21 cellular contexts compared by ENCODE assay signal in the genomic region with DNA sequence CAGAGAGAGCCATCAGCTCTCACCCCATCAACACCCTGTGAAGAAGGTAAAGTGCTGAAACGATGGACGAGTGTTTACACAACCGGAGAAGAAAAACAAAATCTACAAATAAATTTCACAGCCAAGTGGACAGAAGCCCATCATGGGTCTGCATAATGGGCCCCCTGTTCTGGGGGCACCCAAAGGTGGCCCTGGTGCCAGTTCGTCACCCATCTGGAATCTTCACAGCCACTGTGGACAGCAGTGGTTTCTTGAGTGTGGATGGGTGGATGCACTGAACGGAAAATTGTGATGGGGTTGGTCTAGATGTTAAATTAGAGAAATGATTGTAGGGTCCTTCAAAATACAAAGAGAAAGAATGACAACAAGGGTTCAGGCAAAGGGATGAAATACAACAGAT. TPM values are rescaled to one million over a fixed set of nuclear protein-coding genes. Genes with fewer than 3 reads are reported as not detected.
DNase-seq lines count a peak whose midpoint lies in the region; ATAC-seq, FAIRE-seq and TF ChIP-seq lines count a peak whose summit lies in the region.
"Had no signal": no experiment of that assay in that cellular context is flagged by ENCODE, and none has a peak within 500 bp of the region (broad histone marks: within the 10 kb centered on the region; RNA-seq: fewer than 3 reads in every experiment).

No MANE protein-coding gene starts in this region.

- H2BK12ac ChIP-seq in mesenchymal stem cell (ENCODE audit: low read length in 2 of 2), result no peak overlapping the region

- POLR2A ChIA-PET in OCI-LY7 (lab: Charles Lee), result no interaction called here

- H3K14ac ChIP-seq in mesenchymal stem cell (ENCODE audit: low read length in 2 of 2), result no peak overlapping the region

- FAIRE-seq in pancreas (lab: Jason Lieb, UNC), result no peak
- FAIRE-seq: GM12891 had no signal

- no peaks in the 10 kb centered on the region for H3K79me2 ChIP-seq in OCI-LY7 (ENCODE audit: insufficient read depth, low read depth, low read length)

- H3K18ac ChIP-seq in mesenchymal stem cell (ENCODE audit: low read depth in 1 of 2, low read length in 2 of 2), result no peak overlapping the region

- no peaks in the 10 kb centered on the region for H4K20me1 ChIP-seq in OCI-LY7 (ENCODE audit: insufficient read depth, low read length)

- CTCF ChIA-PET in OCI-LY7 (lab: Charles Lee; ENCODE audit: unreplicated experiment), result no interaction called here

- H3K27me3 Mint-ChIP-seq in HFFc6 (ENCODE audit: insufficient read depth) (peaks cover 2% of the 10 kb centered on the region; the same call in 1 of the 2 replicates), progenitor cell of endocrine pancreas (peaks cover 11% of the 10 kb centered on the region)
- H3K27me3 Mint-ChIP-seq: CD4-positive, alpha-beta T cell; IgD-negative memory B cell had no signal

- H3K4me1 ChIP-seq in mesenchymal stem cell (ENCODE audit: control insufficient read depth, insufficient read depth, low read depth, low read length) (peaks cover 5% of the 10 kb centered on the region), OCI-LY7 (ENCODE audit: insufficient read depth, low read length, poor library complexity, severe bottlenecking) (peaks cover 3% of the 10 kb centered on the region), pancreas (no peaks in the 10 kb centered on the region)

- no peak overlapping the region for H4K91ac ChIP-seq in mesenchymal stem cell (ENCODE audit: low read length)

- no peak overlapping the region for H3K4me2 ChIP-seq in mesenchymal stem cell (ENCODE audit: low read length, poor library complexity, severe bottlenecking)
- H3K4me2 ChIP-seq in OCI-LY7 (ENCODE audit: low read length), result no peak overlapping the region
- H3K4me2 ChIP-seq: BLaER1 had no signal

- no peaks in the 10 kb centered on the region for H3K9me3 ChIP-seq in mesenchymal stem cell (ENCODE audit: control insufficient read depth, low read length)
- peaks cover 12% of the 10 kb centered on the region for H3K9me3 ChIP-seq in OCI-LY7 (ENCODE audit: low read length)
- no peaks in the 10 kb centered on the region for H3K9me3 ChIP-seq in pancreas

- peaks cover 21% of the 10 kb centered on the region for H3K4me1 Mint-ChIP-seq in HFFc6 (ENCODE audit: low read depth)
- H3K4me1 Mint-ChIP-seq in progenitor cell of endocrine pancreas (ENCODE audit: low read depth), result peaks cover under 1% of the 10 kb centered on the region

- no peak overlapping the region for H2BK5ac ChIP-seq in mesenchymal stem cell (ENCODE audit: low read depth, low read length, poor library complexity, severe bottlenecking)

- BruUV-seq in OCI-LY7 (replicated peaks; lab: Mats Ljungman, UMichigan), result no TSS peak

- H4K8ac ChIP-seq in mesenchymal stem cell (ENCODE audit: low read length), result no peak overlapping the region

- intact Hi-C loops in OCI-LY7 (cut with micrococcal nuclease; ENCODE audit: unreplicated experiment) (no loop called here), pancreas (cut with DNase I) (no loop called here)

- H2AFZ ChIP-seq in mesenchymal stem cell (ENCODE audit: low read depth, low read length), result no peak overlapping the region
- no peak overlapping the region for H2AFZ ChIP-seq in OCI-LY7 (ENCODE audit: low read length)

- H3K4me3 ChIP-seq in coronary artery (no peak overlapping the region), mesenchymal stem cell (ENCODE audit: insufficient read depth in 1 of 2, low read depth in 1 of 2, low read length in 2 of 2) (peak overlapping the region in 1 of 2 experiments; percentile 64), OCI-LY7 (ENCODE audit: low read depth, low read length, poor library complexity, severe bottlenecking) (no peak overlapping the region), pancreas (no peak overlapping the region)
- H3K4me3 ChIP-seq: BLaER1 had no signal

- H3K4me3 Mint-ChIP-seq in HFFc6 (peak overlapping the region; percentile 82; the same call in 1 of the 2 replicates), progenitor cell of endocrine pancreas (ENCODE audit: low read depth) (no peak overlapping the region)
- H3K4me3 Mint-ChIP-seq: CD4-positive, alpha-beta T cell; IgD-negative memory B cell had no signal

- H3K27me3 ChIP-seq in mesenchymal stem cell (ENCODE audit: control insufficient read depth in 1 of 2, insufficient read depth in 1 of 2, low read length in 2 of 2), result peaks cover 4 to 7% of the 10 kb centered on the region in 2 experiments
- no peaks in the 10 kb centered on the region for H3K27me3 ChIP-seq in pancreas
- H3K27me3 ChIP-seq: BLaER1 had no signal

- ATAC-seq in HG03097 (IDR thresholded peaks at IDR 0.05; ENCODE audit: low FRiP score, unreplicated experiment) (no peak), pancreas (no peak)

- no peak overlapping the region for H3K4ac ChIP-seq in mesenchymal stem cell (ENCODE audit: low read depth in 1 of 2, low read length in 2 of 2)

- 93% methylated on average over 5 of the region's 5 CpGs for WGBS in mesenchymal stem cell
- WGBS in pancreas, 2 donors, result 89% methylated on average over 5 of the region's 5 CpGs

- peaks cover 17% of the 10 kb centered on the region for H3K9me3 Mint-ChIP-seq in HFFc6
- H3K9me3 Mint-ChIP-seq in progenitor cell of endocrine pancreas (ENCODE audit: low read depth), result peaks cover 8% of the 10 kb centered on the region
- H3K9me3 Mint-ChIP-seq: CD4-positive, alpha-beta T cell had no signal

- no peak overlapping the region for H2AK5ac ChIP-seq in mesenchymal stem cell (ENCODE audit: low read length, severe bottlenecking)

- H3K36me3 ChIP-seq in mesenchymal stem cell (ENCODE audit: control insufficient read depth in 1 of 2, insufficient read depth in 2 of 2, low read depth in 1 of 2, low read length in 2 of 2), result peaks cover 15 to 19% of the 10 kb centered on the region in 2 experiments
- peaks cover 38% of the 10 kb centered on the region for H3K36me3 ChIP-seq in OCI-LY7 (ENCODE audit: insufficient read depth, low read length)
- H3K36me3 ChIP-seq in pancreas, result peaks cover 0 to 10% (median 0%) of the 10 kb centered on the region in 3 donors

- DNase-seq in HFFc6 (no peak), coronary artery (ENCODE audit: low spot score) (peak; percentile 9), mesenchymal stem cell (no peak), progenitor cell of endocrine pancreas (ENCODE audit: low spot score, unreplicated experiment) (no peak), OCI-LY7 (ENCODE audit: low spot score) (no peak), NCI-H2107 treated with DMSO at 0.1 percent for 48 hours (lab: John Stamatoyannopoulos, UW; ENCODE audit: unreplicated experiment) (no peak), pancreas (no peak)
- DNase-seq: CD4-positive, alpha-beta T cell; COR-L47; DND-41; H9; NCI-H1105; NCI-H146; NCI-H2029 treated with DMSO at 0.1 percent for 48 hours; NCI-H2171; NCI-H526; Right ventricle myocardium superior had no signal

- H3K27ac Mint-ChIP-seq in HFFc6 (peak overlapping the region; percentile 50; the same call in 1 of the 2 replicates), progenitor cell of endocrine pancreas (peak overlapping the region; percentile 17)
- H3K27ac Mint-ChIP-seq: CD4-positive, alpha-beta T cell; IgD-negative memory B cell had no signal

- peak overlapping the region; percentile 44 for H3K9ac ChIP-seq in mesenchymal stem cell (ENCODE audit: low read length)
- H3K9ac ChIP-seq: BLaER1 had no signal

- no peak overlapping the region for H3K27ac ChIP-seq in coronary artery
- no peak overlapping the region for H3K27ac ChIP-seq in mesenchymal stem cell (ENCODE audit: low read length, poor library complexity, severe bottlenecking)
- no peak overlapping the region for H3K27ac ChIP-seq in OCI-LY7 (ENCODE audit: low read depth, low read length, poor library complexity, severe bottlenecking)
- H3K27ac ChIP-seq in pancreas, result no peak overlapping the region
- H3K27ac ChIP-seq: BLaER1 had no signal

- H3K23ac ChIP-seq in mesenchymal stem cell (ENCODE audit: low read length in 2 of 2), result no peak overlapping the region

- H2BK15ac ChIP-seq in mesenchymal stem cell (ENCODE audit: low read depth, poor library complexity, severe bottlenecking), result no peak overlapping the region

- no peaks in the 10 kb centered on the region for H3K9me2 ChIP-seq in OCI-LY7 (ENCODE audit: insufficient read depth, low read length)

- TF ChIP-seq CTCF in HFFc6 (IDR thresholded peaks at IDR 0.05) (no peak), coronary artery (IDR thresholded peaks at IDR 0.05) (no peak), progenitor cell of endocrine pancreas (IDR thresholded peaks at IDR 0.05; ENCODE audit: unreplicated experiment) (no peak), OCI-LY7 (conservative IDR thresholded peaks at IDR 0.05; ENCODE audit: low read length) (no peak), pancreas (IDR thresholded peaks at IDR 0.05) (no peak)

- H3K36me3 Mint-ChIP-seq in HFFc6 (ENCODE audit: low read depth), result peaks cover 21% of the 10 kb centered on the region
- H3K36me3 Mint-ChIP-seq in progenitor cell of endocrine pancreas (ENCODE audit: insufficient read depth), result peaks cover 32% of the 10 kb centered on the region

- H2BK120ac ChIP-seq in mesenchymal stem cell (ENCODE audit: low read depth, low read length), result no peak overlapping the region

- H3K79me1 ChIP-seq in mesenchymal stem cell (replicated peaks; ENCODE audit: low read length, poor library complexity, severe bottlenecking), result no peaks in the 10 kb centered on the region

RNA-seq across cellular contexts. Expression of a gene that starts 38.8 kb away (rescaled TPM):
- total RNA-seq in HFFc6 (2021; fragmentation: NEBNext Ultra II Directional; extraction: Animal tissue kit (Norgen Biotek cat#: 25700)), result 1 to 10 TPM; 4.4 to 5.6 (median 5.2) TPM
- polyA plus RNA-seq in mesenchymal stem cell (2013, experiment 1 of 2), result 3.6 TPM
- polyA plus RNA-seq in mesenchymal stem cell (2013, experiment 2 of 2), result 2.7 TPM
- total RNA-seq in progenitor cell of endocrine pancreas, result 29.0 and 29.2 TPM in 2 replicates
- total RNA-seq in OCI-LY7 (2014; rRNA removed; shearing (Covaris generic)), result 24.7 and 30.6 TPM in 2 replicates
- total RNA-seq in OCI-LY7 (2022), result 65.9 and 69.4 TPM in 2 replicates
- total RNA-seq in pancreas, result 10 to 100 TPM in 4 of 6 donors, 1 to 10 TPM in 2; 6.9 to 11.8 (median 10.3) TPM
- polyA plus RNA-seq in pancreas, result 10 to 100 TPM; 11.3 to 20.1 TPM

RNA-seq across cellular contexts. Expression of a gene that starts 41.2 kb away (rescaled TPM):
- total RNA-seq in HFFc6 (2021; fragmentation: NEBNext Ultra II Directional; extraction: Animal tissue kit (Norgen Biotek cat#: 25700)), result 1 to 10 TPM; 3.1 to 5.0 (median 4.3) TPM
- polyA plus RNA-seq in mesenchymal stem cell (2013, experiment 1 of 2), result 3.5 TPM
- 4.1 TPM for polyA plus RNA-seq in mesenchymal stem cell (2013, experiment 2 of 2)
- 4.9 and 6.4 TPM in 2 replicates for total RNA-seq in progenitor cell of endocrine pancreas
- 13.0 and 17.6 TPM in 2 replicates for total RNA-seq in OCI-LY7 (2014; rRNA removed; shearing (Covaris generic))
- total RNA-seq in OCI-LY7 (2022), result 15.8 and 16.7 TPM in 2 replicates
- total RNA-seq in pancreas, result 1 to 10 TPM; 1.6 to 3.5 (median 2.4) TPM
- polyA plus RNA-seq in pancreas, result 1 to 10 TPM; 2.6 to 5.0 TPM

RNA-seq across cellular contexts. Expression of a gene that starts 49.3 kb away (rescaled TPM):
- total RNA-seq in HFFc6 (2021; fragmentation: NEBNext Ultra II Directional; extraction: Animal tissue kit (Norgen Biotek cat#: 25700)), result 10 to 100 TPM; 36.9 to 48.5 (median 43.3) TPM
- 42.6 TPM for polyA plus RNA-seq in mesenchymal stem cell (2013, experiment 1 of 2)
- 43.8 TPM for polyA plus RNA-seq in mesenchymal stem cell (2013, experiment 2 of 2)
- total RNA-seq in progenitor cell of endocrine pancreas, result 50.8 and 52.2 TPM in 2 replicates
- total RNA-seq in OCI-LY7 (2014; rRNA removed; shearing (Covaris generic)), result 22.7 and 41.9 TPM in 2 replicates
- 51.8 and 53.5 TPM in 2 replicates for total RNA-seq in OCI-LY7 (2022)
- total RNA-seq in pancreas, result 10 to 100 TPM; 37.1 to 48.5 (median 39.6) TPM
- polyA plus RNA-seq in pancreas, result 100 to 1,000 TPM in 1 of 2 donors, 10 to 100 TPM in 1; 80.3 to 195 TPM
